ENCODE assay signal across 1 cellular context in genomic region chr20:38271609-38272120, GRCh38.
TF ChIP-seq lines count a peak whose summit lies in the region.

No MANE protein-coding gene starts in this region.

TF ChIP-seq in A549, 52 proteins besides CTCF, POLR2A, EP300 and RAD21 (continued from another document):
- no peak for TF ChIP-seq TP53 (CRISPR knock-in tag; IDR thresholded peaks at IDR 0.05)
- TF ChIP-seq SREBF2 (IDR thresholded peaks at IDR 0.05) = no peak
- TF ChIP-seq E2F6 (IDR thresholded peaks at IDR 0.05; ENCODE audit: borderline replicate concordance, low read depth) = no peak
- TF ChIP-seq RFX5 (IDR thresholded peaks at IDR 0.05) = no peak
- TF ChIP-seq POLR2AphosphoS2 (conservative IDR thresholded peaks at IDR 0.05; ENCODE audit: low read length) = no peak
- no peak for TF ChIP-seq TFCP2L1 (CRISPR knock-in tag; IDR thresholded peaks at IDR 0.05)
